In genomic region chr12:111560844-111561243, GRCh38 we compare ENCODE assay signal across 8 cellular contexts. TPM values are rescaled to one million over a fixed set of nuclear protein-coding genes. Genes with fewer than 3 reads are reported as not detected.
DNase-seq lines count a peak whose midpoint lies in the region; ATAC-seq and TF ChIP-seq lines count a peak whose summit lies in the region.
"Not testable (repeated sequence)": the region's sequence is repeated elsewhere in the genome, so short reads cannot be mapped to it uniquely, and the experiment has no call there.

No MANE protein-coding gene starts in this region.

- H3K27ac Mint-ChIP-seq in HFFc6 = peak overlapping the region; percentile 29
- peak overlapping the region in 3 of 5 experiments; percentile 28 to 90 (median 90) for H3K27ac Mint-ChIP-seq in brain
- H3K27ac Mint-ChIP-seq in mesothelial cell of epicardium = peak overlapping the region; percentile 73
- H3K27ac Mint-ChIP-seq in stimulated activated naive B cell treated with anti-CD40 and anti-IgM and Interleukin-4, amounts not matched to agents 10 μg/mL and 1 μg/mL and 100 μg/mL, for 72 hours = peak overlapping the region; percentile 20

- H3K27ac ChIP-seq in C4-2B (peak overlapping the region; percentile 2; the same call in 1 of the 2 replicates), VCaP (peak overlapping the region; percentile 89)

- H3K4me1 Mint-ChIP-seq in HFFc6 (ENCODE audit: low read depth) (peaks cover 70% of the 10 kb centered on the region), brain (peaks cover 50% of the 10 kb centered on the region), mesothelial cell of epicardium (peaks cover 13% of the 10 kb centered on the region)
- H3K4me1 Mint-ChIP-seq in stimulated activated naive B cell treated with anti-CD40 and anti-IgM and Interleukin-4, amounts not matched to agents 10 μg/mL and 1 μg/mL and 100 μg/mL, for 72 hours = peaks cover 8 to 29% of the 10 kb centered on the region in 2 donors

- DNase-seq in HFFc6; left colon; mesothelial cell of epicardium (ENCODE audit: low spot score in 2 of 2, unreplicated experiment in 2 of 2); stimulated activated naive B cell treated with anti-CD40 and anti-IgM and Interleukin-4, amounts not matched to agents 10 μg/mL and 1 μg/mL and 100 μg/mL, for 72 hours: not testable (repeated sequence)
- peak; percentile 34 for DNase-seq in NCI-H69 (lab: John Stamatoyannopoulos, UW)

- not testable (repeated sequence) for H3K27me3 Mint-ChIP-seq in HFFc6 (ENCODE audit: insufficient read depth); brain; mesothelial cell of epicardium (ENCODE audit: low read depth); stimulated activated naive B cell treated with anti-CD40 and anti-IgM and Interleukin-4, amounts not matched to agents 10 μg/mL and 1 μg/mL and 100 μg/mL, for 72 hours

- not testable (repeated sequence) for TF ChIP-seq CTCF in C4-2B (conservative IDR thresholded peaks at IDR 0.05); HFFc6 (IDR thresholded peaks at IDR 0.05); VCaP (conservative IDR thresholded peaks at IDR 0.05); brain (conservative IDR thresholded peaks at IDR 0.05); mesothelial cell of epicardium (IDR thresholded peaks at IDR 0.05; ENCODE audit: unreplicated experiment)

- ATAC-seq in left colon = peak; percentile 14
- not testable (repeated sequence) for ATAC-seq in stimulated activated naive B cell treated with anti-CD40 and anti-IgM and Interleukin-4, amounts not matched to agents 10 μg/mL and 1 μg/mL and 100 μg/mL, for 72 hours (replicated peaks)

- not testable (repeated sequence) for H3K9me3 Mint-ChIP-seq in HFFc6; brain; mesothelial cell of epicardium; stimulated activated naive B cell treated with anti-CD40 and anti-IgM and Interleukin-4, amounts not matched to agents 10 μg/mL and 1 μg/mL and 100 μg/mL, for 72 hours

- intact Hi-C loops in left colon (cut with DNase I, micrococcal nuclease) = not testable (repeated sequence)

- H3K36me3 Mint-ChIP-seq in HFFc6 (ENCODE audit: low read depth); mesothelial cell of epicardium: not testable (repeated sequence)
- peaks cover 29% of the 10 kb centered on the region for H3K36me3 Mint-ChIP-seq in brain
- H3K36me3 Mint-ChIP-seq in stimulated activated naive B cell treated with anti-CD40 and anti-IgM and Interleukin-4, amounts not matched to agents 10 μg/mL and 1 μg/mL and 100 μg/mL, for 72 hours = peaks cover 4 to 13% of the 10 kb centered on the region in 2 donors

- not testable (repeated sequence) for H3K4me3 Mint-ChIP-seq in HFFc6; brain; mesothelial cell of epicardium; stimulated activated naive B cell treated with anti-CD40 and anti-IgM and Interleukin-4, amounts not matched to agents 10 μg/mL and 1 μg/mL and 100 μg/mL, for 72 hours

RNA-seq across cellular contexts. Expression of gene ATXN2, which starts 38.3 kb away (rescaled TPM):
- total RNA-seq in HFFc6 (2021; fragmentation: NEBNext Ultra II Directional; extraction: Animal tissue kit (Norgen Biotek cat#: 25700)) = 100 to 1,000 TPM in 1 of 6 experiments, 10 to 100 TPM in 5; 80.7 to 110 (median 91.9) TPM
- 38.0 TPM for polyA plus RNA-seq in brain (ENCODE audit: insufficient read depth, low read depth, low replicate concordance)
- 10 to 100 TPM; 43.0 to 64.2 TPM for total RNA-seq in left colon
- 149 to 152 TPM (median 150 TPM) in 3 replicates for total RNA-seq in mesothelial cell of epicardium

Comparison
In these comparisons a context has a peak if more than half of its experiments do, and no peak if none do; other contexts are left out.
1. H3K27ac Mint-ChIP-seq: peak in every context shown above with its lines; median percentile 90 in brain; 73 in mesothelial cell of epicardium; 29 in HFFc6; 20 in stimulated activated naive B cell treated with anti-CD40 and anti-IgM and Interleukin-4, amounts not matched to agents 10 μg/mL and 1 μg/mL and 100 μg/mL, for 72 hours.